In genomic region chr18:70261141-70261788, GRCh38 we compare ENCODE assay signal across 1 cellular context.
TF ChIP-seq lines count a peak whose summit lies in the region.

No MANE protein-coding gene starts in this region.

TF ChIP-seq in H1, 55 proteins besides CTCF, POLR2A, EP300 and RAD21 (continued from another document):
- no peak for TF ChIP-seq SP1 (IDR thresholded peaks at IDR 0.05; ENCODE audit: low read depth, low read length)
- TF ChIP-seq SIRT6 (IDR thresholded peaks at IDR 0.05; ENCODE audit: low read length) = no peak
- no peak for TF ChIP-seq ATF3 (IDR thresholded peaks at IDR 0.05; ENCODE audit: insufficient read depth, low read depth, low read length)
